8 cellular contexts compared by ENCODE assay signal in the genomic region with DNA sequence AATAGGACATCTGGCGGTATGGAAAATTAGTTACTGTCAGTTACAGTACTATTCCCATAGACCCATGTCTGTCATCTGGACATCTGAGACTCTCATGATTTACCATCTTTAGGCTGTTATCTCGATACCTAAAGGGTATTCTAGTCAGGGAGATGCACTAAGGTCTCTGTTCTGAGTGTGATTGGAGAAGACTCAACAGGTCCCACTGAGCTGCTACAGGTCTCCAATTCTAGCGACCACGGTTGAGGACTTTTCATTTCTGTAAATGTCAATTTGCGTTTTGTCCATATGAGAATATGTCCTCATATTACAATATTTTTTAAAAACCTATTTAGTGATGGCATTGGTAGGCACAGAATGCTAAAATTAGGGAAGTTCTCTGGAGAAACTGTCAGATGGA.
"Had no signal": no experiment of that assay in that cellular context is flagged by ENCODE, and none has a peak within 500 bp of the region (broad histone marks: within the 10 kb centered on the region; RNA-seq: fewer than 3 reads in every experiment).

No MANE protein-coding gene starts in this region.

- H3K4me3 ChIP-seq: GM23248, HAP-1, K562 had no signal

- DNase-seq: GM23248, GOT3, H7, IMR-90, KG1 had no signal

- H3K36me3 ChIP-seq: HAP-1 had no signal

- H3K27ac ChIP-seq: GM23248 had no signal

- H3K9ac ChIP-seq: GM23248 had no signal

- H3K9me3 ChIP-seq: HAP-1 had no signal

- H3K4me1 ChIP-seq: HAP-1 had no signal

- ATAC-seq: HCT116, K562 had no signal

- FAIRE-seq: K562 had no signal
